ENCODE assay signal across 1 cellular context in genomic region chr11:123054301-123055065, GRCh38.
TF ChIP-seq lines count a peak whose summit lies in the region.

No MANE protein-coding gene starts in this region.

TF ChIP-seq in HCT116, 20 proteins besides CTCF, POLR2A, EP300 and RAD21 (continued from another document):
- TF ChIP-seq YY1 (IDR thresholded peaks at IDR 0.05; ENCODE audit: extremely low read depth, insufficient replicate concordance, low read depth, low read length) (no peak), FOSL1 (IDR thresholded peaks at IDR 0.05; ENCODE audit: low read depth) (no peak), ZFX (IDR thresholded peaks at IDR 0.05) (no peak)
